ENCODE assay signal across 8 cellular contexts in genomic region chr6:16320533-16321340, GRCh38.
DNase-seq lines count a peak whose midpoint lies in the region; ATAC-seq, FAIRE-seq and TF ChIP-seq lines count a peak whose summit lies in the region.

No MANE protein-coding gene starts in this region.

- H3K27me3 Mint-ChIP-seq in MCF 10A (ENCODE audit: insufficient read depth, unreplicated experiment) = no peaks in the 10 kb centered on the region

- H3K9me3 ChIP-seq in liver (ENCODE audit: control insufficient read depth in 4 of 4, low read length in 3 of 4) (no peaks in the 10 kb centered on the region), HepG2 (ENCODE audit: low read length) (no peaks in the 10 kb centered on the region)

- FAIRE-seq in HepG2 (lab: Jason Lieb, UNC) = no peak

- POLR2A ChIA-PET in HepG2 (lab: Yijun Ruan, JAX) (no interaction called here), MCF 10A (lab: Yijun Ruan, JAX) (interaction anchor here (0.6 to 1.0 kb wide), 4 partner anchors 43 to 436 kb away, joined by 3 to 4 read pairs (median 3); no protein-coding TSS in a partner anchor)

- no peak overlapping the region for H3K27ac Mint-ChIP-seq in MCF 10A (ENCODE audit: low read depth, unreplicated experiment)

- no peaks in the 10 kb centered on the region for H3K79me2 ChIP-seq in HepG2 (ENCODE audit: insufficient read depth, low read length)

- TF ChIP-seq EP300 in HepG2 (IDR thresholded peaks at IDR 0.05; ENCODE audit: low read depth in 2 of 2, low read length in 2 of 2) (no peak), HepG2 (CRISPR knock-in tag; IDR thresholded peaks at IDR 0.05; ENCODE audit: borderline replicate concordance) (no peak)

- H3K9ac ChIP-seq in liver (ENCODE audit: low read depth in 1 of 2, low read length in 2 of 2) = peak overlapping the region in 1 of 2 donors; percentile 30
- H3K9ac ChIP-seq in HepG2 (ENCODE audit: insufficient read depth, low read depth, low read length) = no peak overlapping the region

- H3K36me3 Mint-ChIP-seq in MCF 10A (ENCODE audit: insufficient read depth, unreplicated experiment) = peaks cover under 1% of the 10 kb centered on the region

- H3K4me3 Mint-ChIP-seq in MCF 10A (ENCODE audit: unreplicated experiment) = peak overlapping the region; percentile 51

- no peak overlapping the region for H3K4me2 ChIP-seq in HepG2 (ENCODE audit: low read depth, low read length)

- H3K27me3 ChIP-seq in liver (ENCODE audit: control insufficient read depth in 4 of 4, insufficient read depth in 4 of 4, low read length in 3 of 4) = no peaks in the 10 kb centered on the region
- H3K27me3 ChIP-seq in HepG2 (ENCODE audit: control insufficient read depth in 1 of 2, insufficient read depth in 2 of 2, low read length in 2 of 2) = no peaks in the 10 kb centered on the region

- no peak for DNase-seq in HepG2 (ENCODE audit: low spot score)
- DNase-seq in MCF 10A (ENCODE audit: unreplicated experiment) = no peak
- DNase-seq in mesenteric fat pad (ENCODE audit: low spot score) = peak; percentile 67
- DNase-seq in KG1 (lab: John Stamatoyannopoulos, UW) = no peak
- DNase-seq in NCI-H2227 (lab: John Stamatoyannopoulos, UW; ENCODE audit: unreplicated experiment) = no peak

- CTCF ChIA-PET in HepG2 (lab: Yijun Ruan, JAX; ENCODE audit: low intra/inter-chr PET ratio, low total read pairs) (no interaction called here), MCF 10A (lab: Yijun Ruan, JAX) (no interaction called here)

- ATAC-seq in HepG2 (no peak), GM19395 (IDR thresholded peaks at IDR 0.05; ENCODE audit: unreplicated experiment) (no peak), HG03196 (IDR thresholded peaks at IDR 0.05; ENCODE audit: unreplicated experiment) (no peak)

- WGBS in liver = 89% methylated on average over 21 of the region's 21 CpGs
- 96% methylated on average over 21 of the region's 21 CpGs for WGBS in HepG2 (ENCODE audit: low lambda C conversion rate)

- TF ChIP-seq RAD21 in liver (IDR thresholded peaks at IDR 0.05) (no peak), HepG2 (CRISPR knock-in tag; IDR thresholded peaks at IDR 0.05) (no peak)

- H4K20me1 ChIP-seq in HepG2 (ENCODE audit: insufficient read depth, low read length) = 0 out of 2 replicates have a peak, but pooled peaks cover 3% of the 10 kb centered on the region

- H3K27ac ChIP-seq in liver (ENCODE audit: low read depth in 1 of 2, low read length in 2 of 2) (peak overlapping the region; percentile 31 to 44), HepG2 (ENCODE audit: extremely low read length, insufficient read depth, low read length) (no peak overlapping the region)

- peaks cover 23% of the 10 kb centered on the region for H3K4me1 Mint-ChIP-seq in MCF 10A (ENCODE audit: insufficient read depth, unreplicated experiment)

- H3K36me3 ChIP-seq in liver (ENCODE audit: control insufficient read depth in 4 of 4, insufficient read depth in 3 of 4, low read depth in 1 of 4, low read length in 3 of 4) (peaks cover 0 to 3% (median 2%) of the 10 kb centered on the region in 4 donors), HepG2 (replicated peaks in 1 of 2; ENCODE audit: control insufficient read depth in 1 of 2, insufficient read depth in 2 of 2, low read length in 2 of 2) (peaks cover 7 to 22% of the 10 kb centered on the region in 2 experiments; a peak in 3 of 5 replicates)

- no peak for TF ChIP-seq POLR2A in HepG2 (IDR thresholded peaks at IDR 0.05; ENCODE audit: insufficient read depth in 1 of 2, low read depth in 2 of 2, low read length in 2 of 2)

- H3K9me3 Mint-ChIP-seq in MCF 10A (ENCODE audit: unreplicated experiment) = no peaks in the 10 kb centered on the region

- intact Hi-C loops in HepG2 (cut with micrococcal nuclease; ENCODE audit: unreplicated experiment) = no loop called here
- intact Hi-C loops in MCF 10A (cut with micrococcal nuclease) = no loop called here

- no peak for TF ChIP-seq CTCF in liver (IDR thresholded peaks at IDR 0.05; ENCODE audit: low read depth, low read length, missing input control)
- TF ChIP-seq CTCF in HepG2 (CRISPR knock-in tag; IDR thresholded peaks at IDR 0.05) = no peak
- no peak for TF ChIP-seq CTCF in MCF 10A (IDR thresholded peaks at IDR 0.05; ENCODE audit: unreplicated experiment)

- in situ Hi-C loops in HepG2 (cut with HindIII; ENCODE audit: extremely low pct_ligation_motif_present, low pct_unique_long_range_greater_than_20kb) = no loop called here

- BruUV-seq in HepG2 (replicated peaks; lab: Mats Ljungman, UMichigan) (no TSS peak), MCF 10A (replicated peaks; lab: Mats Ljungman, UMichigan) (no TSS peak)

- H3K4me1 ChIP-seq in liver (ENCODE audit: control insufficient read depth in 4 of 4, insufficient read depth in 4 of 4, low read length in 3 of 4) = peaks cover 0 to 1% (median 0%) of the 10 kb centered on the region in 4 donors
- H3K4me1 ChIP-seq in HepG2 (ENCODE audit: insufficient read depth, low read length) = peaks cover 22% of the 10 kb centered on the region

- no peak overlapping the region for H2AFZ ChIP-seq in HepG2 (ENCODE audit: low read length)

- no peak overlapping the region for H3K4me3 ChIP-seq in liver (ENCODE audit: low read depth in 1 of 3, low read length in 3 of 3)
- no peak overlapping the region for H3K4me3 ChIP-seq in HepG2 (replicated peaks in 1 of 3; ENCODE audit: insufficient read depth in 1 of 3, low read depth in 2 of 3, low read length in 3 of 3)

TF ChIP-seq in liver, 16 proteins besides CTCF, POLR2A, EP300 and RAD21 (continues in another document):
- TF ChIP-seq FOXA1 (IDR thresholded peaks at IDR 0.05) (no peak), HNF4A (conservative IDR thresholded peaks at IDR 0.05) (no peak), SP1 (IDR thresholded peaks at IDR 0.05) (no peak), NR2F2 (IDR thresholded peaks at IDR 0.05) (no peak), EGR1 (IDR thresholded peaks at IDR 0.05; ENCODE audit: low read depth in 2 of 2) (no peak), HNF4G (IDR thresholded peaks at IDR 0.05) (no peak), MAX (IDR thresholded peaks at IDR 0.05) (no peak), TAF1 (conservative IDR thresholded peaks at IDR 0.05) (no peak), FOXA2 (IDR thresholded peaks at IDR 0.05) (no peak), RXRA (IDR thresholded peaks at IDR 0.05) (no peak), GABPA (IDR thresholded peaks at IDR 0.05 in 1 of 2, conservative IDR thresholded peaks at IDR 0.05 in 1 of 2) (no peak), ZBTB33 (IDR thresholded peaks at IDR 0.05) (no peak)

TF ChIP-seq in HepG2, 621 proteins besides CTCF, POLR2A, EP300 and RAD21 (continues in another document):
- TF ChIP-seq ZBTB46 (CRISPR knock-in tag; IDR thresholded peaks at IDR 0.05; ENCODE audit: borderline replicate concordance) (no peak), HOXD1 (CRISPR knock-in tag; IDR thresholded peaks at IDR 0.05) (no peak), ZSCAN5A (CRISPR knock-in tag; IDR thresholded peaks at IDR 0.05; ENCODE audit: borderline replicate concordance) (no peak), DNMT3B (CRISPR knock-in tag; conservative IDR thresholded peaks at IDR 0.05) (no peak), ZNF747 (CRISPR knock-in tag; IDR thresholded peaks at IDR 0.05; ENCODE audit: borderline replicate concordance) (no peak), ZNF720 (CRISPR knock-in tag; IDR thresholded peaks at IDR 0.05) (no peak), FOSL2 (CRISPR knock-in tag; IDR thresholded peaks at IDR 0.05) (no peak), ESRRA (CRISPR knock-in tag; IDR thresholded peaks at IDR 0.05; ENCODE audit: low read depth) (no peak), TEF (CRISPR knock-in tag; IDR thresholded peaks at IDR 0.05) (no peak), ZNF44 (CRISPR knock-in tag; IDR thresholded peaks at IDR 0.05) (no peak), NFIC (IDR thresholded peaks at IDR 0.05; ENCODE audit: low read length) (no peak), ZNF749 (CRISPR knock-in tag; IDR thresholded peaks at IDR 0.05; ENCODE audit: borderline replicate concordance) (no peak), ZNF83 (CRISPR knock-in tag; IDR thresholded peaks at IDR 0.05; ENCODE audit: borderline replicate concordance) (no peak), RARG (CRISPR knock-in tag; IDR thresholded peaks at IDR 0.05; ENCODE audit: low read depth) (no peak), HOXA9 (CRISPR knock-in tag; IDR thresholded peaks at IDR 0.05; ENCODE audit: borderline replicate concordance) (no peak)
